ENCODE assay signal across 8 cellular contexts in the genomic region with DNA sequence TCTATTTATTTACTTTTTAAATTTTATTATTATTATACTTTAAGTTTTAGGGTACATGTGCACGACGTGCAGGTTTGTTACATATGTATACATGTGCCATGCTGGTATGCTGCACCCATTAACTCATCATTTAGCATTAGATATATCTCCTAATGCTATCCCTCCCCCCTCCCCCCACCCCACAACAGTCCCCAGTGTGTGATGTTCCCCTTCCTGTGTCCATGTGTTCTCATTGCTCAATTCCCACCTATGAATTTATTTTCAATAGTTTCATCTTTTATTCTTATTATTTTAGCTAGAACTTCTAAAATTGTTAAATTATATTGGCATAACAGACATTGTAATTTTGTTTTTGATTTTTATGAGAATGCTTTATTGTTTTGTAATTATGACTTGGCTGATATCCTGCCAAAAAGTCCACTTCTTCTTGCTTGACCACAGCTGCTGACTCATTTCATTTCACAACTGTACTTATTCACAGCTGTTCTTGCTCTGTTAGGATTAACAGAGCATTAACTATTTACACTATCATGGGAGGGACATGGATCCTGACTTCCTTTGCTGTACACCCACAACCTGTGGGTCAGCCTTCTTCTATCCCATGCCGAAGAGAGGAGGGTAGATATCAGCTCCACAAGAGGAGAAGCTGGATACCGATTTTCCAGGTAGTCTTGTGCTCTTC.
DNase-seq lines count a peak whose midpoint lies in the region; ATAC-seq and TF ChIP-seq lines count a peak whose summit lies in the region.
"Not testable (repeated sequence)": the region's sequence is repeated elsewhere in the genome, so short reads cannot be mapped to it uniquely, and the experiment has no call there.

No MANE protein-coding gene starts in this region.

- TF ChIP-seq CTCF in AG04449 (IDR thresholded peaks at IDR 0.05; ENCODE audit: insufficient read depth, low read length, missing control alignments); HFF-Myc (IDR thresholded peaks at IDR 0.05; ENCODE audit: low read depth, low read length, missing control alignments); RWPE2 (IDR thresholded peaks at IDR 0.05; ENCODE audit: poor library complexity, severe bottlenecking): not testable (repeated sequence)

- not testable (repeated sequence) for H3K9me3 ChIP-seq in RWPE2 (ENCODE audit: severe bottlenecking); adipocyte (ENCODE audit: control insufficient read depth, low read length)

- CTCF ChIA-PET in AG04449 (lab: Yijun Ruan, JAX), result interaction anchor here (0.7 to 7.8 kb wide), 8 partner anchors 8 to 346 kb away, joined by 3 to 215 read pairs (median 4); no protein-coding TSS in a partner anchor

- peak; percentile 89 for ATAC-seq in GM18511 (IDR thresholded peaks at IDR 0.05; ENCODE audit: unreplicated experiment)
- peak; percentile 64 for ATAC-seq in HG03575 (IDR thresholded peaks at IDR 0.05; ENCODE audit: extremely low read depth, insufficient number of reproducible peaks, low FRiP score, unreplicated experiment)
- ATAC-seq in RWPE2 (ENCODE audit: low read depth), result peak; percentile 98

- peak overlapping the region; percentile 88 for H3K9ac ChIP-seq in adipocyte (ENCODE audit: low read length)

- not testable (repeated sequence) for H3K27me3 ChIP-seq in RWPE2 (ENCODE audit: insufficient read depth, poor library complexity, severe bottlenecking); adipocyte (replicated peaks; ENCODE audit: control insufficient read depth, insufficient read depth, low read length)

- H3K4me3 ChIP-seq in AG04449 (ENCODE audit: low read depth, low read length) (peak overlapping the region; percentile 12), HFF-Myc (replicated peaks; ENCODE audit: low read depth, low read length) (peak overlapping the region; percentile 30), RWPE2 (ENCODE audit: severe bottlenecking) (peak overlapping the region; percentile 7), adipocyte (ENCODE audit: low read length) (peak overlapping the region; percentile 81)

- DNase-seq in AG04449 (ENCODE audit: low read depth, low spot score) (peak; percentile 69), HFF-Myc (ENCODE audit: extremely low read depth, low read depth) (peak; percentile 87), adipocyte (ENCODE audit: low read depth) (peak; percentile 94), glomerular visceral epithelial cell (ENCODE audit: extremely low spot score) (peak; percentile 87), non-pigmented ciliary epithelial cell (ENCODE audit: low read depth) (peak; percentile 87)
- DNase-seq in RWPE2 (ENCODE audit: low spot score), result not testable (repeated sequence)

- H3K27ac ChIP-seq in RWPE2 (ENCODE audit: poor library complexity, severe bottlenecking), result peak overlapping the region; percentile 89

- peaks cover 30% of the 10 kb centered on the region for H3K4me1 ChIP-seq in RWPE2 (ENCODE audit: insufficient read depth, poor library complexity, severe bottlenecking)
- H3K4me1 ChIP-seq in adipocyte (ENCODE audit: control insufficient read depth, insufficient read depth, low read length), result peaks cover 55% of the 10 kb centered on the region

- POLR2A ChIA-PET in AG04449 (lab: Yijun Ruan, JAX), result interaction anchor here (0.7 to 1.2 kb wide), 4 partner anchors 12 to 200 kb away, joined by 3 to 5 read pairs (median 3); no protein-coding TSS in a partner anchor

- H3K36me3 ChIP-seq in RWPE2 (ENCODE audit: low read depth); adipocyte (ENCODE audit: control insufficient read depth, insufficient read depth, low read length, severe bottlenecking): not testable (repeated sequence)

Comparison
In these comparisons a context has a peak if more than half of its experiments do, and no peak if none do; other contexts are left out.
1. H3K4me3 ChIP-seq: peak in every context shown above with its lines; median percentile 81 in adipocyte; 30 in HFF-Myc; 12 in AG04449; 7 in RWPE2.